30 cellular contexts compared by ENCODE assay signal in genomic region chr2:217297096-217297495, GRCh38.
"Had no signal": no experiment of that assay in that cellular context is flagged by ENCODE, and none has a peak within 500 bp of the region (broad histone marks: within the 10 kb centered on the region; RNA-seq: fewer than 3 reads in every experiment).

No MANE protein-coding gene starts in this region.

- H3K36me3 Mint-ChIP-seq: neural progenitor cell had no signal

- H3K4me3 ChIP-seq: esophagus muscularis mucosa, gastroesophageal sphincter, heart left ventricle, left lung, neural progenitor cell, prostate gland, right atrium auricular region, sigmoid colon, skin epidermis, spleen, testis, tibial artery had no signal

- DNase-seq: effector CD8-positive, alpha-beta T cell; foreskin keratinocyte; heart left ventricle; hippocampal formation; left cardiac atrium; left lung; mesendoderm; midbrain; naive thymus-derived CD4-positive, alpha-beta T cell; sigmoid colon; spleen; stimulated activated CD4-positive, alpha-beta T cell treated with anti-CD3 and anti-CD28 coated beads, Interleukin-4, amount 100 ng/mL, for 4 hours; stimulated activated naive CD8-positive, alpha-beta T cell treated with anti-CD3 and anti-CD28 coated beads, Interleukin-15, Interleukin-2, amounts not matched to agents 100 U/mL and 50 U/mL, for 24 hours; substantia nigra; testis; tibial artery had no signal

- H3K4me2 ChIP-seq: neural progenitor cell had no signal

- H3K9me3 ChIP-seq: prostate gland, sigmoid colon, testis had no signal

- FAIRE-seq: colon, endothelial cell of umbilical vein, islet of Langerhans had no signal

- H3K9ac ChIP-seq: neural progenitor cell, parathyroid adenoma had no signal

- H3K4me1 Mint-ChIP-seq: naive thymus-derived CD4-positive, alpha-beta T cell; neural progenitor cell; stimulated activated memory B cell treated with anti-CD40 and anti-IgM and Interleukin-4, amounts not matched to agents 10 μg/mL and 1 μg/mL and 100 μg/mL, for 72 hours had no signal

- H3K4me3 Mint-ChIP-seq: dendritic cell treated with granulocyte-macrophage colony-stimulating factor and Interleukin-4, amounts not matched to agents 40 ng/mL and 50 ng/mL, for 4 days; naive thymus-derived CD4-positive, alpha-beta T cell; nephron; neural progenitor cell; stimulated activated memory B cell treated with anti-CD40 and anti-IgM and Interleukin-4, amounts not matched to agents 10 μg/mL and 1 μg/mL and 100 μg/mL, for 72 hours; type B pancreatic cell had no signal

- H3K36me3 ChIP-seq: esophagus muscularis mucosa, gastroesophageal sphincter, heart left ventricle, left lung, neural progenitor cell, prostate gland, right atrium auricular region, sigmoid colon, tibial artery had no signal

- H2AFZ ChIP-seq: neural progenitor cell, parathyroid adenoma had no signal

- ATAC-seq: foreskin keratinocyte; gastroesophageal sphincter; heart left ventricle; left cardiac atrium; left lung; naive thymus-derived CD4-positive, alpha-beta T cell; stimulated activated memory B cell treated with anti-CD40 and anti-IgM and Interleukin-4, amounts not matched to agents 10 μg/mL and 1 μg/mL and 100 μg/mL, for 72 hours; stimulated activated naive CD8-positive, alpha-beta T cell treated with anti-CD3 and anti-CD28 coated beads, Interleukin-15, Interleukin-2, amounts not matched to agents 100 U/mL and 50 U/mL, for 24 hours had no signal

- H3K27me3 ChIP-seq: esophagus muscularis mucosa, foreskin keratinocyte, gastroesophageal sphincter, heart left ventricle, left lung, neural progenitor cell, right atrium auricular region, sigmoid colon, testis, tibial artery had no signal

- H3K27ac ChIP-seq: esophagus muscularis mucosa, foreskin keratinocyte, gastroesophageal sphincter, heart left ventricle, left lung, neural progenitor cell, parathyroid adenoma, prostate gland, right atrium auricular region, sigmoid colon, skin epidermis, spleen, testis, tibial artery had no signal

- H3K27ac Mint-ChIP-seq: dendritic cell treated with granulocyte-macrophage colony-stimulating factor and Interleukin-4, amounts not matched to agents 40 ng/mL and 50 ng/mL, for 4 days; naive thymus-derived CD4-positive, alpha-beta T cell; nephron; neural progenitor cell; stimulated activated memory B cell treated with anti-CD40 and anti-IgM and Interleukin-4, amounts not matched to agents 10 μg/mL and 1 μg/mL and 100 μg/mL, for 72 hours; type B pancreatic cell had no signal

- H3K79me2 ChIP-seq: parathyroid adenoma had no signal

- H3K4me1 ChIP-seq: foreskin keratinocyte, left lung, neural progenitor cell, parathyroid adenoma, prostate gland, right atrium auricular region, spleen, testis had no signal
